In genomic region chr3:117645561-117646242, GRCh38 we compare ENCODE assay signal across 14 cellular contexts.
A peak's percentile ranks its signal among the peaks of the same experiment; 100 is the strongest.
DNase-seq lines count a peak whose midpoint lies in the region; ATAC-seq and TF ChIP-seq lines count a peak whose summit lies in the region.
"Had no signal": no experiment of that assay in that cellular context is flagged by ENCODE, and none has a peak within 500 bp of the region (broad histone marks: within the 10 kb centered on the region; RNA-seq: fewer than 3 reads in every experiment).

No MANE protein-coding gene starts in this region.

- H2AFZ ChIP-seq in SK-N-SH (ENCODE audit: low read depth) = no peak overlapping the region
- H2AFZ ChIP-seq in OCI-LY7 (ENCODE audit: low read length) = no peak overlapping the region

- WGBS in SK-N-SH (ENCODE audit: low lambda C conversion rate) = 87% methylated on average over 4 of the region's 4 CpGs

- H3K4me2 ChIP-seq in SK-N-SH (no peak overlapping the region), OCI-LY7 (ENCODE audit: low read length) (no peak overlapping the region)

- BruUV-seq in OCI-LY7 (replicated peaks; lab: Mats Ljungman, UMichigan) = no TSS peak

- no peaks in the 10 kb centered on the region; a peak in 1 of 4 replicates for H3K4me1 ChIP-seq in SK-N-SH (ENCODE audit: control insufficient read depth in 1 of 2, insufficient read depth in 2 of 2, low read depth in 1 of 2, low read length in 1 of 2)
- H3K4me1 ChIP-seq in OCI-LY7 (ENCODE audit: insufficient read depth, low read length, poor library complexity, severe bottlenecking) = no peaks in the 10 kb centered on the region

- no peak overlapping the region for H3K9ac ChIP-seq in SK-N-SH

- H3K79me2 ChIP-seq in SK-N-SH (ENCODE audit: insufficient read depth) = no peaks in the 10 kb centered on the region
- H3K79me2 ChIP-seq in OCI-LY7 (ENCODE audit: insufficient read depth, low read depth, low read length) = no peaks in the 10 kb centered on the region

- H3K27ac ChIP-seq in SK-N-SH (ENCODE audit: low read depth in 2 of 2, low read length in 1 of 2) (no peak overlapping the region), OCI-LY7 (ENCODE audit: low read depth, low read length, poor library complexity, severe bottlenecking) (no peak overlapping the region)
- H3K27ac ChIP-seq: tibial nerve had no signal

- DNase-seq in DMS53 treated with DMSO at 0.1 percent for 48 hours (lab: John Stamatoyannopoulos, UW; ENCODE audit: unreplicated experiment) = peak; percentile 62
- no peak for DNase-seq in SK-N-SH
- DNase-seq in NCI-H446 treated with DMSO at 0.1 percent for 48 hours (lab: John Stamatoyannopoulos, UW) = no peak
- no peak for DNase-seq in iPS-NIHi11 (ENCODE audit: low spot score)
- no peak for DNase-seq in OCI-LY7 (ENCODE audit: low spot score)
- no peak for DNase-seq in middle frontal gyrus (ENCODE audit: extremely low spot score, low spot score)
- DNase-seq: cortex of kidney; islet precursor cell; naive thymus-derived CD4-positive, alpha-beta T cell; NCI-H82; SW 1271 had no signal

- ATAC-seq in GM19023 (IDR thresholded peaks at IDR 0.05; ENCODE audit: unreplicated experiment) (peak; percentile 74), HG02981 (IDR thresholded peaks at IDR 0.05; ENCODE audit: unreplicated experiment) (peak; percentile 75)
- ATAC-seq: naive thymus-derived CD4-positive, alpha-beta T cell had no signal

- no peaks in the 10 kb centered on the region for H3K36me3 ChIP-seq in SK-N-SH (replicated peaks in 1 of 2; ENCODE audit: control insufficient read depth in 1 of 2, insufficient read depth in 2 of 2, low read length in 1 of 2)
- H3K36me3 ChIP-seq in OCI-LY7 (ENCODE audit: insufficient read depth, low read length) = no peaks in the 10 kb centered on the region
- H3K36me3 ChIP-seq: tibial nerve had no signal

- no peaks in the 10 kb centered on the region for H3K27me3 ChIP-seq in SK-N-SH (ENCODE audit: insufficient read depth)
- H3K27me3 ChIP-seq: tibial nerve had no signal

- intact Hi-C loops in OCI-LY7 (cut with micrococcal nuclease; ENCODE audit: unreplicated experiment) = no loop called here

- no peak for TF ChIP-seq EP300 in SK-N-SH (IDR thresholded peaks at IDR 0.05; ENCODE audit: borderline replicate concordance in 1 of 2, low read depth in 1 of 2, low read length in 1 of 2)

- no peaks in the 10 kb centered on the region for H4K20me1 ChIP-seq in SK-N-SH (ENCODE audit: insufficient read depth)
- H4K20me1 ChIP-seq in OCI-LY7 (ENCODE audit: insufficient read depth, low read length) = no peaks in the 10 kb centered on the region

- no peak for TF ChIP-seq CTCF in SK-N-SH (IDR thresholded peaks at IDR 0.05)
- TF ChIP-seq CTCF in OCI-LY7 (conservative IDR thresholded peaks at IDR 0.05; ENCODE audit: low read length) = no peak

- no peaks in the 10 kb centered on the region for H3K9me2 ChIP-seq in SK-N-SH
- no peaks in the 10 kb centered on the region for H3K9me2 ChIP-seq in OCI-LY7 (ENCODE audit: insufficient read depth, low read length)

- H3K9me3 ChIP-seq in SK-N-SH = no peaks in the 10 kb centered on the region
- H3K9me3 ChIP-seq in OCI-LY7 (ENCODE audit: low read length) = no peaks in the 10 kb centered on the region
- H3K9me3 ChIP-seq: tibial nerve had no signal

- H3K4me3 ChIP-seq in SK-N-SH (ENCODE audit: low read depth in 2 of 2, low read length in 1 of 2) (no peak overlapping the region), OCI-LY7 (ENCODE audit: low read depth, low read length, poor library complexity, severe bottlenecking) (no peak overlapping the region)
- H3K4me3 ChIP-seq: tibial nerve had no signal

- CTCF ChIA-PET in SK-N-SH (lab: Yijun Ruan, JAX) (no interaction called here), OCI-LY7 (lab: Charles Lee; ENCODE audit: unreplicated experiment) (no interaction called here)

- TF ChIP-seq RAD21 in SK-N-SH (IDR thresholded peaks at IDR 0.05; ENCODE audit: low read length) = no peak

- no peaks in the 10 kb centered on the region for H3F3A ChIP-seq in SK-N-SH (replicated peaks; ENCODE audit: insufficient read depth)

- POLR2A ChIA-PET in SK-N-SH (lab: Yijun Ruan, JAX) = no interaction called here
- POLR2A ChIA-PET in OCI-LY7 (lab: Charles Lee) = interaction anchor here (0.6 kb wide), 1 partner anchor 12 kb away, joined by 4 read pairs; no protein-coding TSS in a partner anchor

TF ChIP-seq in SK-N-SH, 30 proteins besides CTCF, POLR2A, EP300 and RAD21:
- TF ChIP-seq FOSL2 (IDR thresholded peaks at IDR 0.05; ENCODE audit: borderline replicate concordance, low read depth) = peak; percentile 20; the same call in 1 of the 2 replicates
- TF ChIP-seq GABPA (IDR thresholded peaks at IDR 0.05; ENCODE audit: low read depth) = no peak
